In genomic region chr10:78977761-78978305, GRCh38 we compare ENCODE assay signal across 1 cellular context.
TF ChIP-seq lines count a peak whose summit lies in the region.

No MANE protein-coding gene starts in this region.

TF ChIP-seq in HepG2, 621 proteins besides CTCF, POLR2A, EP300 and RAD21 (continued from another document and continues in another):
- TF ChIP-seq, protein P1, sequence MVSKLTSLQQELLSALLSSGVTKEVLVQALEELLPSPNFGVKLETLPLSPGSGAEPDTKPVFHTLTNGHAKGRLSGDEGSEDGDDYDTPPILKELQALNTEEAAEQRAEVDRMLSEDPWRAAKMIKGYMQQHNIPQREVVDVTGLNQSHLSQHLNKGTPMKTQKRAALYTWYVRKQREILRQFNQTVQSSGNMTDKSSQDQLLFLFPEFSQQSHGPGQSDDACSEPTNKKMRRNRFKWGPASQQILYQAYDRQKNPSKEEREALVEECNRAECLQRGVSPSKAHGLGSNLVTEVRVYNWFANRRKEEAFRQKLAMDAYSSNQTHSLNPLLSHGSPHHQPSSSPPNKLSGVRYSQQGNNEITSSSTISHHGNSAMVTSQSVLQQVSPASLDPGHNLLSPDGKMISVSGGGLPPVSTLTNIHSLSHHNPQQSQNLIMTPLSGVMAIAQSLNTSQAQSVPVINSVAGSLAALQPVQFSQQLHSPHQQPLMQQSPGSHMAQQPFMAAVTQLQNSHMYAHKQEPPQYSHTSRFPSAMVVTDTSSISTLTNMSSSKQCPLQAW (CRISPR knock-in tag; IDR thresholded peaks at IDR 0.05), result peak; percentile 48; the same call in 1 of the 2 replicates
- TF ChIP-seq ZNF709 (CRISPR knock-in tag; IDR thresholded peaks at IDR 0.05), result no peak
- no peak for TF ChIP-seq ZNF431 (CRISPR knock-in tag; IDR thresholded peaks at IDR 0.05; ENCODE audit: borderline replicate concordance, low read depth)
- no peak for TF ChIP-seq ZBTB1 (CRISPR knock-in tag; IDR thresholded peaks at IDR 0.05; ENCODE audit: borderline replicate concordance)
- TF ChIP-seq, protein P2, sequence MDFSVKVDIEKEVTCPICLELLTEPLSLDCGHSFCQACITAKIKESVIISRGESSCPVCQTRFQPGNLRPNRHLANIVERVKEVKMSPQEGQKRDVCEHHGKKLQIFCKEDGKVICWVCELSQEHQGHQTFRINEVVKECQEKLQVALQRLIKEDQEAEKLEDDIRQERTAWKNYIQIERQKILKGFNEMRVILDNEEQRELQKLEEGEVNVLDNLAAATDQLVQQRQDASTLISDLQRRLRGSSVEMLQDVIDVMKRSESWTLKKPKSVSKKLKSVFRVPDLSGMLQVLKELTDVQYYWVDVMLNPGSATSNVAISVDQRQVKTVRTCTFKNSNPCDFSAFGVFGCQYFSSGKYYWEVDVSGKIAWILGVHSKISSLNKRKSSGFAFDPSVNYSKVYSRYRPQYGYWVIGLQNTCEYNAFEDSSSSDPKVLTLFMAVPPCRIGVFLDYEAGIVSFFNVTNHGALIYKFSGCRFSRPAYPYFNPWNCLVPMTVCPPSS (IDR thresholded peaks at IDR 0.05), result no peak
- TF ChIP-seq ZNF225 (CRISPR knock-in tag; IDR thresholded peaks at IDR 0.05), result no peak
- TF ChIP-seq, protein P3, sequence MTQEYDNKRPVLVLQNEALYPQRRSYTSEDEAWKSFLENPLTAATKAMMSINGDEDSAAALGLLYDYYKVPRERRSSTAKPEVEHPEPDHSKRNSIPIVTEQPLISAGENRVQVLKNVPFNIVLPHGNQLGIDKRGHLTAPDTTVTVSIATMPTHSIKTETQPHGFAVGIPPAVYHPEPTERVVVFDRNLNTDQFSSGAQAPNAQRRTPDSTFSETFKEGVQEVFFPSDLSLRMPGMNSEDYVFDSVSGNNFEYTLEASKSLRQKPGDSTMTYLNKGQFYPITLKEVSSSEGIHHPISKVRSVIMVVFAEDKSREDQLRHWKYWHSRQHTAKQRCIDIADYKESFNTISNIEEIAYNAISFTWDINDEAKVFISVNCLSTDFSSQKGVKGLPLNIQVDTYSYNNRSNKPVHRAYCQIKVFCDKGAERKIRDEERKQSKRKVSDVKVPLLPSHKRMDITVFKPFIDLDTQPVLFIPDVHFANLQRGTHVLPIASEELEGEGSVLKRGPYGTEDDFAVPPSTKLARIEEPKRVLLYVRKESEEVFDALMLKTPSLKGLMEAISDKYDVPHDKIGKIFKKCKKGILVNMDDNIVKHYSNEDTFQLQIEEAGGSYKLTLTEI (CRISPR knock-in tag; conservative IDR thresholded peaks at IDR 0.05), result no peak
- TF ChIP-seq PLSCR1 (CRISPR knock-in tag; IDR thresholded peaks at IDR 0.05; ENCODE audit: borderline replicate concordance), result no peak
- TF ChIP-seq KAT7 (CRISPR knock-in tag; IDR thresholded peaks at IDR 0.05; ENCODE audit: borderline replicate concordance), result no peak
- no peak for TF ChIP-seq NFE2L2 (IDR thresholded peaks at IDR 0.05; ENCODE audit: low read length)
- TF ChIP-seq GTF2F1 (IDR thresholded peaks at IDR 0.05; ENCODE audit: low read length), result no peak
- TF ChIP-seq, protein P4, sequence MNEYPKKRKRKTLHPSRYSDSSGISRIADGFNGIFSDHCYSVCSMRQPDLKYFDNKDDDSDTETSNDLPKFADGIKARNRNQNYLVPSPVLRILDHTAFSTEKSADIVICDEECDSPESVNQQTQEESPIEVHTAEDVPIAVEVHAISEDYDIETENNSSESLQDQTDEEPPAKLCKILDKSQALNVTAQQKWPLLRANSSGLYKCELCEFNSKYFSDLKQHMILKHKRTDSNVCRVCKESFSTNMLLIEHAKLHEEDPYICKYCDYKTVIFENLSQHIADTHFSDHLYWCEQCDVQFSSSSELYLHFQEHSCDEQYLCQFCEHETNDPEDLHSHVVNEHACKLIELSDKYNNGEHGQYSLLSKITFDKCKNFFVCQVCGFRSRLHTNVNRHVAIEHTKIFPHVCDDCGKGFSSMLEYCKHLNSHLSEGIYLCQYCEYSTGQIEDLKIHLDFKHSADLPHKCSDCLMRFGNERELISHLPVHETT (CRISPR knock-in tag; conservative IDR thresholded peaks at IDR 0.05), result no peak
- no peak for TF ChIP-seq FOXC1 (CRISPR knock-in tag; IDR thresholded peaks at IDR 0.05; ENCODE audit: borderline replicate concordance)
- peak; percentile 51; the same call in 1 of the 2 replicates for TF ChIP-seq FOSL1 (CRISPR knock-in tag; IDR thresholded peaks at IDR 0.05; ENCODE audit: borderline replicate concordance)
- TF ChIP-seq TSC22D2 (CRISPR knock-in tag; IDR thresholded peaks at IDR 0.05; ENCODE audit: borderline replicate concordance), result no peak
- no peak for TF ChIP-seq RBM39 (IDR thresholded peaks at IDR 0.05; ENCODE audit: low read depth, low read length, poor library complexity, severe bottlenecking)
- no peak for TF ChIP-seq ZNF670 (CRISPR knock-in tag; IDR thresholded peaks at IDR 0.05; ENCODE audit: borderline replicate concordance)
- TF ChIP-seq RXRB (CRISPR knock-in tag; IDR thresholded peaks at IDR 0.05; ENCODE audit: borderline replicate concordance), result peak; percentile 71; the same call in 1 of the 2 replicates
- no peak for TF ChIP-seq TRIM24 (CRISPR knock-in tag; IDR thresholded peaks at IDR 0.05)
- TF ChIP-seq ZNF644 (CRISPR knock-in tag; IDR thresholded peaks at IDR 0.05; ENCODE audit: low read depth), result peak; percentile 79
- TF ChIP-seq SP2 (CRISPR knock-in tag; IDR thresholded peaks at IDR 0.05), result no peak
- TF ChIP-seq ZNF430 (CRISPR knock-in tag; IDR thresholded peaks at IDR 0.05), result no peak
- 0 out of 2 replicates have a peak, but pooled peaks have one; percentile 49 for TF ChIP-seq ZBED4 (CRISPR knock-in tag; IDR thresholded peaks at IDR 0.05; ENCODE audit: borderline replicate concordance)
- no peak for TF ChIP-seq JUND (CRISPR knock-in tag; IDR thresholded peaks at IDR 0.05)
- TF ChIP-seq, protein P5, sequence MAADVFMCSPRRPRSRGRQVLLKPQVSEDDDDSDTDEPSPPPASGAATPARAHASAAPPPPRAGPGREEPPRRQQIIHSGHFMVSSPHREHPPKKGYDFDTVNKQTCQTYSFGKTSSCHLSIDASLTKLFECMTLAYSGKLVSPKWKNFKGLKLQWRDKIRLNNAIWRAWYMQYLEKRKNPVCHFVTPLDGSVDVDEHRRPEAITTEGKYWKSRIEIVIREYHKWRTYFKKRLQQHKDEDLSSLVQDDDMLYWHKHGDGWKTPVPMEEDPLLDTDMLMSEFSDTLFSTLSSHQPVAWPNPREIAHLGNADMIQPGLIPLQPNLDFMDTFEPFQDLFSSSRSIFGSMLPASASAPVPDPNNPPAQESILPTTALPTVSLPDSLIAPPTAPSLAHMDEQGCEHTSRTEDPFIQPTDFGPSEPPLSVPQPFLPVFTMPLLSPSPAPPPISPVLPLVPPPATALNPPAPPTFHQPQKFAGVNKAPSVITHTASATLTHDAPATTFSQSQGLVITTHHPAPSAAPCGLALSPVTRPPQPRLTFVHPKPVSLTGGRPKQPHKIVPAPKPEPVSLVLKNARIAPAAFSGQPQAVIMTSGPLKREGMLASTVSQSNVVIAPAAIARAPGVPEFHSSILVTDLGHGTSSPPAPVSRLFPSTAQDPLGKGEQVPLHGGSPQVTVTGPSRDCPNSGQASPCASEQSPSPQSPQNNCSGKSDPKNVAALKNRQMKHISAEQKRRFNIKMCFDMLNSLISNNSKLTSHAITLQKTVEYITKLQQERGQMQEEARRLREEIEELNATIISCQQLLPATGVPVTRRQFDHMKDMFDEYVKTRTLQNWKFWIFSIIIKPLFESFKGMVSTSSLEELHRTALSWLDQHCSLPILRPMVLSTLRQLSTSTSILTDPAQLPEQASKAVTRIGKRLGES (CRISPR knock-in tag; IDR thresholded peaks at IDR 0.05; ENCODE audit: borderline replicate concordance), result no peak
- no peak for TF ChIP-seq FOXK1 (CRISPR knock-in tag; IDR thresholded peaks at IDR 0.05; ENCODE audit: borderline replicate concordance, low read depth)
- no peak for TF ChIP-seq SATB2 (CRISPR knock-in tag; IDR thresholded peaks at IDR 0.05)
- TF ChIP-seq, protein P6, sequence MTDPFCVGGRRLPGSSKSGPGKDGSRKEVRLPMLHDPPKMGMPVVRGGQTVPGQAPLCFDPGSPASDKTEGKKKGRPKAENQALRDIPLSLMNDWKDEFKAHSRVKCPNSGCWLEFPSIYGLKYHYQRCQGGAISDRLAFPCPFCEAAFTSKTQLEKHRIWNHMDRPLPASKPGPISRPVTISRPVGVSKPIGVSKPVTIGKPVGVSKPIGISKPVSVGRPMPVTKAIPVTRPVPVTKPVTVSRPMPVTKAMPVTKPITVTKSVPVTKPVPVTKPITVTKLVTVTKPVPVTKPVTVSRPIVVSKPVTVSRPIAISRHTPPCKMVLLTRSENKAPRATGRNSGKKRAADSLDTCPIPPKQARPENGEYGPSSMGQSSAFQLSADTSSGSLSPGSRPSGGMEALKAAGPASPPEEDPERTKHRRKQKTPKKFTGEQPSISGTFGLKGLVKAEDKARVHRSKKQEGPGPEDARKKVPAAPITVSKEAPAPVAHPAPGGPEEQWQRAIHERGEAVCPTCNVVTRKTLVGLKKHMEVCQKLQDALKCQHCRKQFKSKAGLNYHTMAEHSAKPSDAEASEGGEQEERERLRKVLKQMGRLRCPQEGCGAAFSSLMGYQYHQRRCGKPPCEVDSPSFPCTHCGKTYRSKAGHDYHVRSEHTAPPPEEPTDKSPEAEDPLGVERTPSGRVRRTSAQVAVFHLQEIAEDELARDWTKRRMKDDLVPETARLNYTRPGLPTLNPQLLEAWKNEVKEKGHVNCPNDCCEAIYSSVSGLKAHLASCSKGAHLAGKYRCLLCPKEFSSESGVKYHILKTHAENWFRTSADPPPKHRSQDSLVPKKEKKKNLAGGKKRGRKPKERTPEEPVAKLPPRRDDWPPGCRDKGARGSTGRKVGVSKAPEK (CRISPR knock-in tag; IDR thresholded peaks at IDR 0.05; ENCODE audit: borderline replicate concordance), result no peak
- TF ChIP-seq BRCA1 (CRISPR knock-in tag; IDR thresholded peaks at IDR 0.05), result no peak
- TF ChIP-seq TOE1 (CRISPR knock-in tag; IDR thresholded peaks at IDR 0.05), result no peak
- no peak for TF ChIP-seq ZNF597 (CRISPR knock-in tag; IDR thresholded peaks at IDR 0.05)
- TF ChIP-seq ZC3H13 (CRISPR knock-in tag; IDR thresholded peaks at IDR 0.05), result no peak
- TF ChIP-seq SMC3 (IDR thresholded peaks at IDR 0.05; ENCODE audit: low read length), result no peak
- no peak for TF ChIP-seq SP140L (CRISPR knock-in tag; IDR thresholded peaks at IDR 0.05; ENCODE audit: borderline replicate concordance)
- no peak for TF ChIP-seq ZNF761 (CRISPR knock-in tag; conservative IDR thresholded peaks at IDR 0.05)
- TF ChIP-seq, protein P7, sequence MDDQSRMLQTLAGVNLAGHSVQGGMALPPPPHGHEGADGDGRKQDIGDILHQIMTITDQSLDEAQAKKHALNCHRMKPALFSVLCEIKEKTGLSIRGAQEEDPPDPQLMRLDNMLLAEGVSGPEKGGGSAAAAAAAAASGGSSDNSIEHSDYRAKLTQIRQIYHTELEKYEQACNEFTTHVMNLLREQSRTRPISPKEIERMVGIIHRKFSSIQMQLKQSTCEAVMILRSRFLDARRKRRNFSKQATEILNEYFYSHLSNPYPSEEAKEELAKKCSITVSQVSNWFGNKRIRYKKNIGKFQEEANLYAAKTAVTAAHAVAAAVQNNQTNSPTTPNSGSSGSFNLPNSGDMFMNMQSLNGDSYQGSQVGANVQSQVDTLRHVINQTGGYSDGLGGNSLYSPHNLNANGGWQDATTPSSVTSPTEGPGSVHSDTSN (CRISPR knock-in tag; IDR thresholded peaks at IDR 0.05; ENCODE audit: borderline replicate concordance), result no peak
- TF ChIP-seq ZNF782 (CRISPR knock-in tag; IDR thresholded peaks at IDR 0.05; ENCODE audit: borderline replicate concordance), result no peak
- TF ChIP-seq ZNF776 (CRISPR knock-in tag; IDR thresholded peaks at IDR 0.05), result no peak; the same call in 1 of the 2 replicates
- no peak for TF ChIP-seq ZNF101 (CRISPR knock-in tag; IDR thresholded peaks at IDR 0.05; ENCODE audit: borderline replicate concordance, low read depth)
- TF ChIP-seq ZNF510 (CRISPR knock-in tag; IDR thresholded peaks at IDR 0.05; ENCODE audit: low read depth), result no peak
